In genomic region chr1:214296860-214297699, GRCh38 we compare ENCODE assay signal across 12 cellular contexts. TPM values are rescaled to one million over a fixed set of nuclear protein-coding genes. Genes with fewer than 3 reads are reported as not detected.
A peak's percentile ranks its signal among the peaks of the same experiment; 100 is the strongest.
DNase-seq lines count a peak whose midpoint lies in the region; ATAC-seq and TF ChIP-seq lines count a peak whose summit lies in the region.
"Had no signal": no experiment of that assay in that cellular context is flagged by ENCODE, and none has a peak within 500 bp of the region (broad histone marks: within the 10 kb centered on the region; RNA-seq: fewer than 3 reads in every experiment).

No MANE protein-coding gene starts in this region.

- TF ChIP-seq CTCF in GM23338 (conservative IDR thresholded peaks at IDR 0.05; ENCODE audit: low read depth in 2 of 2) (no peak), fibroblast of the aortic adventitia (IDR thresholded peaks at IDR 0.05; ENCODE audit: insufficient read depth, low read length) (no peak)

- H3K4me2 ChIP-seq in GM23338, result peak overlapping the region; percentile 2
- H3K4me2 ChIP-seq in skeletal muscle satellite cell (ENCODE audit: low read length), result peak overlapping the region; percentile 68

- ATAC-seq in GM23338 (peak; percentile 84), HG03108 (IDR thresholded peaks at IDR 0.05; ENCODE audit: unreplicated experiment) (no peak)

- H3K4me3 Mint-ChIP-seq in GM23338, result 0 out of 3 replicates have a peak overlapping the region, but pooled peaks have one; percentile 7
- H3K4me3 Mint-ChIP-seq in T-helper 2 cell treated with Interferon-gamma antibody and Interleukin-4, amounts not matched to agents 5 μg/mL and 100 μg/mL, for 36 hours, result no peak overlapping the region

- DNase-seq in GM23338 (ENCODE audit: low spot score) (peak; percentile 70), SJSA1 (ENCODE audit: low read depth in 1 of 2, low spot score in 2 of 2) (peak; percentile 70 to 76), fibroblast of the aortic adventitia (ENCODE audit: low read depth) (peak; percentile 69), ureter (ENCODE audit: low spot score) (no peak), NCI-H82 (lab: John Stamatoyannopoulos, UW) (no peak)
- no peak for DNase-seq in T-helper 2 cell treated with Interferon-gamma antibody and Interleukin-4, amounts not matched to agents 5 μg/mL and 100 μg/mL, for 36 hours (ENCODE audit: low spot score)
- DNase-seq: activated CD4-positive, CD25-positive, alpha-beta regulatory T cell; activated gamma-delta T cell treated with Interleukin-2 at 50 U/mL for 16 hours; DMS79 treated with DMSO at 0.1 percent for 48 hours; stimulated activated CD4-positive, alpha-beta T cell treated with anti-CD3 and anti-CD28 coated beads, Interleukin-2, amount 100 ng/mL, for 48 hours had no signal

- no peaks in the 10 kb centered on the region for H3K36me3 ChIP-seq in GM23338 (ENCODE audit: insufficient read depth)
- H3K36me3 ChIP-seq in SJSA1, result no peaks in the 10 kb centered on the region
- no peaks in the 10 kb centered on the region for H3K36me3 ChIP-seq in skeletal muscle satellite cell (ENCODE audit: insufficient read depth, low read length)

- no peaks in the 10 kb centered on the region for H3K9me3 Mint-ChIP-seq in GM23338
- H3K9me3 Mint-ChIP-seq in T-helper 2 cell treated with Interferon-gamma antibody and Interleukin-4, amounts not matched to agents 5 μg/mL and 100 μg/mL, for 36 hours, result no peaks in the 10 kb centered on the region

- H3K9me3 ChIP-seq in SJSA1 (replicated peaks) (no peaks in the 10 kb centered on the region), skeletal muscle satellite cell (replicated peaks; ENCODE audit: low read length) (no peaks in the 10 kb centered on the region)

- H3K9ac ChIP-seq in skeletal muscle satellite cell (ENCODE audit: low read depth, low read length), result no peak overlapping the region

- H3K36me3 Mint-ChIP-seq in GM23338 (ENCODE audit: low read depth), result no peaks in the 10 kb centered on the region
- peaks cover 2% of the 10 kb centered on the region for H3K36me3 Mint-ChIP-seq in T-helper 2 cell treated with Interferon-gamma antibody and Interleukin-4, amounts not matched to agents 5 μg/mL and 100 μg/mL, for 36 hours (ENCODE audit: low read depth)

- no peaks in the 10 kb centered on the region for H4K20me1 ChIP-seq in GM23338 (replicated peaks; ENCODE audit: insufficient read depth)

- H3F3A ChIP-seq in GM23338 (replicated peaks; ENCODE audit: low read depth), result no peaks in the 10 kb centered on the region

- H3K27ac ChIP-seq in GM23338 (ENCODE audit: low read depth) (no peak overlapping the region), SJSA1 (peak overlapping the region; percentile 44; the same call in 1 of the 2 replicates)

- H3K9me2 ChIP-seq in GM23338 (ENCODE audit: insufficient read depth), result no peaks in the 10 kb centered on the region

- peaks cover 40% of the 10 kb centered on the region for H3K4me1 Mint-ChIP-seq in GM23338
- peaks cover 3% of the 10 kb centered on the region for H3K4me1 Mint-ChIP-seq in T-helper 2 cell treated with Interferon-gamma antibody and Interleukin-4, amounts not matched to agents 5 μg/mL and 100 μg/mL, for 36 hours (ENCODE audit: low read depth)

- H3K27me3 Mint-ChIP-seq in GM23338 (ENCODE audit: insufficient read depth, low read depth, poor library complexity), result peaks cover 15% of the 10 kb centered on the region
- H3K27me3 Mint-ChIP-seq in T-helper 2 cell treated with Interferon-gamma antibody and Interleukin-4, amounts not matched to agents 5 μg/mL and 100 μg/mL, for 36 hours (ENCODE audit: low read depth), result no peaks in the 10 kb centered on the region

- H3K4me1 ChIP-seq in GM23338 (ENCODE audit: insufficient read depth) (peaks cover 32% of the 10 kb centered on the region), SJSA1 (replicated peaks) (peaks cover 36% of the 10 kb centered on the region), skeletal muscle satellite cell (ENCODE audit: control insufficient read depth, insufficient read depth, low read length) (peaks cover 18% of the 10 kb centered on the region)

- H3K79me2 ChIP-seq in GM23338 (replicated peaks; ENCODE audit: insufficient read depth), result no peaks in the 10 kb centered on the region

- H3K4me3 ChIP-seq in GM23338, result no peak overlapping the region
- H3K4me3 ChIP-seq in SJSA1, result no peak overlapping the region
- H3K4me3 ChIP-seq in fibroblast of the aortic adventitia (ENCODE audit: low read depth, low read length), result no peak overlapping the region
- H3K4me3 ChIP-seq in skeletal muscle satellite cell (ENCODE audit: low read length), result no peak overlapping the region

- H2AFZ ChIP-seq in GM23338, result no peak overlapping the region

- H3K27ac Mint-ChIP-seq in GM23338, result no peak overlapping the region
- H3K27ac Mint-ChIP-seq in T-helper 2 cell treated with Interferon-gamma antibody and Interleukin-4, amounts not matched to agents 5 μg/mL and 100 μg/mL, for 36 hours, result no peak overlapping the region

- H3K27me3 ChIP-seq in GM23338 (ENCODE audit: insufficient read depth) (peaks cover 54% of the 10 kb centered on the region), SJSA1 (replicated peaks) (no peaks in the 10 kb centered on the region), skeletal muscle satellite cell (ENCODE audit: control insufficient read depth, insufficient read depth, low read length) (no peaks in the 10 kb centered on the region)

TF ChIP-seq in GM23338, 12 proteins besides CTCF, POLR2A, EP300 and RAD21 (continues in another document):
- TF ChIP-seq ZNF114 (CRISPR knock-in tag; IDR thresholded peaks at IDR 0.05) (no peak), NANOG (IDR thresholded peaks at IDR 0.05; ENCODE audit: borderline replicate concordance) (no peak), STAT1 (IDR thresholded peaks at IDR 0.05; ENCODE audit: unreplicated experiment) (no peak), EZH2 (IDR thresholded peaks at IDR 0.05; ENCODE audit: low read depth, unreplicated experiment) (no peak), ZNF462 (CRISPR knock-in tag; IDR thresholded peaks at IDR 0.05) (no peak), JUNB (IDR thresholded peaks at IDR 0.05; ENCODE audit: unreplicated experiment) (no peak), CREB1 (CRISPR knock-in tag; IDR thresholded peaks at IDR 0.05; ENCODE audit: low read depth) (no peak), ZNF331 (CRISPR knock-in tag; IDR thresholded peaks at IDR 0.05; ENCODE audit: low read depth) (no peak)

RNA-seq across cellular contexts. Expression of gene SMYD2, which starts 16.1 kb away (rescaled TPM):
- total RNA-seq in GM23338 (2014; rRNA removed; shearing (Covaris generic)), result 2.3 and 3.6 TPM in 2 replicates
- polyA plus RNA-seq in GM23338 (2016; fragmentation: Nextera tagmentation; extraction: Ambion mirVana), result 5.8 and 5.9 TPM in 2 replicates
- 69.5 and 77.1 TPM in 2 replicates for total RNA-seq in SJSA1 (2014; rRNA removed; shearing (Covaris generic))
- total RNA-seq in fibroblast of the aortic adventitia (ENCODE audit: low replicate concordance) (22.5 and 26.9 TPM in 2 replicates), ureter (48.8 TPM)
- 38.0 and 49.8 TPM in 2 replicates for total RNA-seq in skeletal muscle satellite cell (2012; rRNA removed)

Comparison
In these comparisons a context has a peak if more than half of its experiments do, and no peak if none do; other contexts are left out.
1. DNase-seq: peak in GM23338 (single experiment), SJSA1 (2 of 2) and fibroblast of the aortic adventitia (single experiment); none in T-helper 2 cell treated with Interferon-gamma antibody and Interleukin-4, amounts not matched to agents 5 μg/mL and 100 μg/mL, for 36 hours (single experiment), ureter (single experiment) and NCI-H82 (single experiment).